Comparison of ENCODE assay signal across 2 cellular contexts in genomic region chr12:104498211-104498801, GRCh38.
TF ChIP-seq lines count a peak whose summit lies in the region.

No MANE protein-coding gene starts in this region.

TF ChIP-seq in HEK293, 187 proteins besides CTCF, POLR2A, EP300 and RAD21:
- TF ChIP-seq PRDM2 (tag by site-specific recombination; IDR thresholded peaks at IDR 0.05; ENCODE audit: borderline replicate concordance) (no peak), MZF1 (tag by site-specific recombination; IDR thresholded peaks at IDR 0.05; ENCODE audit: borderline replicate concordance) (peak; percentile 69; the same call in 1 of the 2 replicates), ZSCAN4 (tag by site-specific recombination; IDR thresholded peaks at IDR 0.05) (no peak), SCRT1 (tag by site-specific recombination; IDR thresholded peaks at IDR 0.05; ENCODE audit: borderline replicate concordance) (no peak), ZNF629 (tag by site-specific recombination; IDR thresholded peaks at IDR 0.05) (no peak), PATZ1 (tag by site-specific recombination; IDR thresholded peaks at IDR 0.05) (no peak), ZNF202 (tag by site-specific recombination; IDR thresholded peaks at IDR 0.05; ENCODE audit: borderline replicate concordance) (no peak)
TF ChIP-seq in HEK293: peak in this region for 1.

TF ChIP-seq in HepG2, 621 proteins besides CTCF, POLR2A, EP300 and RAD21:
- no peak for TF ChIP-seq ZNF275 (CRISPR knock-in tag; IDR thresholded peaks at IDR 0.05; ENCODE audit: borderline replicate concordance)
- no peak for TF ChIP-seq HNRNPUL1 (IDR thresholded peaks at IDR 0.05; ENCODE audit: low read depth, low read length)
- no peak for TF ChIP-seq ZNF225 (CRISPR knock-in tag; IDR thresholded peaks at IDR 0.05)
- no peak for TF ChIP-seq RBAK (CRISPR knock-in tag; IDR thresholded peaks at IDR 0.05)
- no peak for TF ChIP-seq ATF7 (IDR thresholded peaks at IDR 0.05)
- no peak for TF ChIP-seq ATF7 (CRISPR knock-in tag; IDR thresholded peaks at IDR 0.05)
- TF ChIP-seq, protein P1, sequence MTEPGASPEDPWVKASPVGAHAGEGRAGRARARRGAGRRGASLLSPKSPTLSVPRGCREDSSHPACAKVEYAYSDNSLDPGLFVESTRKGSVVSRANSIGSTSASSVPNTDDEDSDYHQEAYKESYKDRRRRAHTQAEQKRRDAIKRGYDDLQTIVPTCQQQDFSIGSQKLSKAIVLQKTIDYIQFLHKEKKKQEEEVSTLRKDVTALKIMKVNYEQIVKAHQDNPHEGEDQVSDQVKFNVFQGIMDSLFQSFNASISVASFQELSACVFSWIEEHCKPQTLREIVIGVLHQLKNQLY (CRISPR knock-in tag; IDR thresholded peaks at IDR 0.05), result no peak
